In genomic region chr17:80599546-80600305, GRCh38 we compare ENCODE assay signal across 12 cellular contexts. TPM values are rescaled to one million over a fixed set of nuclear protein-coding genes. Genes with fewer than 3 reads are reported as not detected.
DNase-seq lines count a peak whose midpoint lies in the region; ATAC-seq, FAIRE-seq and TF ChIP-seq lines count a peak whose summit lies in the region.
"Had no signal": no experiment of that assay in that cellular context is flagged by ENCODE, and none has a peak within 500 bp of the region (broad histone marks: within the 10 kb centered on the region; RNA-seq: fewer than 3 reads in every experiment).

No MANE protein-coding gene starts in this region.

- H3K36me3 Mint-ChIP-seq in brain = peaks cover 39% of the 10 kb centered on the region

- no peaks in the 10 kb centered on the region for H3K9me3 ChIP-seq in KOPT-K1 (ENCODE audit: insufficient read depth, low read length, poor library complexity, severe bottlenecking)
- H3K9me3 ChIP-seq in mucosa of rectum (ENCODE audit: control insufficient read depth in 2 of 2, low read length in 2 of 2) = no peaks in the 10 kb centered on the region
- no peaks in the 10 kb centered on the region for H3K9me3 ChIP-seq in gastrocnemius medialis

- no peak for FAIRE-seq in H54 (lab: Jason Lieb, UNC)
- FAIRE-seq: A204.1, colon had no signal

- H3K27ac ChIP-seq in KOPT-K1 (ENCODE audit: low read depth, low read length, poor library complexity, severe bottlenecking) (peak overlapping the region; percentile 70), mucosa of rectum (ENCODE audit: low read depth in 2 of 2, low read length in 2 of 2) (peak overlapping the region; percentile 69 to 75), gastrocnemius medialis (no peak overlapping the region)

- H3K36me3 ChIP-seq in KOPT-K1 (ENCODE audit: insufficient read depth, low read length) (no peaks in the 10 kb centered on the region), mucosa of rectum (ENCODE audit: control insufficient read depth in 2 of 2, insufficient read depth in 2 of 2, low read length in 2 of 2) (no peaks in the 10 kb centered on the region), gastrocnemius medialis (no peaks in the 10 kb centered on the region)

- peak overlapping the region in 1 of 2 donors; percentile 5 for H3K9ac ChIP-seq in mucosa of rectum (ENCODE audit: low read depth in 1 of 2, low read length in 2 of 2)

- peaks cover 47% of the 10 kb centered on the region for H3K4me1 Mint-ChIP-seq in brain

- TF ChIP-seq POLR2A in H54 (IDR thresholded peaks at IDR 0.05; ENCODE audit: low read depth, low read length) (no peak), gastrocnemius medialis (IDR thresholded peaks at IDR 0.05) (no peak)

- H3K4me1 ChIP-seq in mucosa of rectum (ENCODE audit: control insufficient read depth in 2 of 2, insufficient read depth in 2 of 2, low read length in 2 of 2) (peaks cover 17 to 30% of the 10 kb centered on the region in 2 donors), gastrocnemius medialis (peaks cover 24 to 28% of the 10 kb centered on the region in 2 donors)

- peak; percentile 2 for DNase-seq in DMS79 (lab: John Stamatoyannopoulos, UW)
- no peak for DNase-seq in DMS79 treated with DMSO at 0.1 percent for 48 hours (lab: John Stamatoyannopoulos, UW)
- no peak for DNase-seq in H54 (ENCODE audit: insufficient read length, low spot score)
- DNase-seq in G401 (ENCODE audit: low spot score) = no peak
- DNase-seq in gastrocnemius medialis = no peak
- DNase-seq: NCI-H1694 had no signal

- H3K4me3 ChIP-seq in mucosa of rectum (ENCODE audit: low read length in 2 of 2) = peak overlapping the region in 1 of 2 donors; percentile 52
- H3K4me3 ChIP-seq in gastrocnemius medialis = no peak overlapping the region

- in situ Hi-C loops in G401 (cut with HindIII; ENCODE audit: low sequenced_read_pairs) = no loop called here
- in situ Hi-C loops in gastrocnemius medialis (cut with MboI; ENCODE audit: low sequenced_read_pairs in 4 of 4) = no loop called here

- no peak for ATAC-seq in gastrocnemius medialis
- ATAC-seq: Right ventricle myocardium inferior had no signal

- H3K27me3 ChIP-seq in mucosa of rectum (ENCODE audit: control insufficient read depth in 2 of 2, insufficient read depth in 2 of 2, low read length in 2 of 2) (no peaks in the 10 kb centered on the region), gastrocnemius medialis (no peaks in the 10 kb centered on the region)

- peak overlapping the region in 4 of 5 experiments; percentile 9 to 77 (median 50) for H3K27ac Mint-ChIP-seq in brain

- H3K4me3 Mint-ChIP-seq in brain = peak overlapping the region in 1 of 5 experiments; percentile 2

- TF ChIP-seq CTCF in brain (conservative IDR thresholded peaks at IDR 0.05) = no peak
- no peak for TF ChIP-seq CTCF in gastrocnemius medialis (IDR thresholded peaks at IDR 0.05 in 4 of 5, conservative IDR thresholded peaks at IDR 0.05 in 1 of 5)

- peaks cover 0 to 12% (median 8%) of the 10 kb centered on the region in 5 experiments for H3K9me3 Mint-ChIP-seq in brain

- no peaks in the 10 kb centered on the region for H3K27me3 Mint-ChIP-seq in brain

- intact Hi-C loops in gastrocnemius medialis (cut with DNase I; ENCODE audit: low total_unique reads) = no loop called here

RNA-seq across cellular contexts. Expression of gene RPTOR, which starts 55.1 kb away (rescaled TPM):
- 28.2 TPM for polyA plus RNA-seq in brain (ENCODE audit: insufficient read depth, low read depth, low replicate concordance)
- 25.9 and 27.7 TPM in 2 replicates for total RNA-seq in G401 (2014; rRNA removed; shearing (Covaris generic))
- total RNA-seq in gastrocnemius medialis = 10 to 100 TPM; 47.6 to 56.9 (median 55.4) TPM

Comparison
In these comparisons a context has a peak if more than half of its experiments do, and no peak if none do; other contexts are left out.
1. H3K27ac ChIP-seq: peak in KOPT-K1 (single experiment) and mucosa of rectum (2 of 2); none in gastrocnemius medialis (0 of 4).